Comparison of ENCODE assay signal across 13 cellular contexts in the genomic region with DNA sequence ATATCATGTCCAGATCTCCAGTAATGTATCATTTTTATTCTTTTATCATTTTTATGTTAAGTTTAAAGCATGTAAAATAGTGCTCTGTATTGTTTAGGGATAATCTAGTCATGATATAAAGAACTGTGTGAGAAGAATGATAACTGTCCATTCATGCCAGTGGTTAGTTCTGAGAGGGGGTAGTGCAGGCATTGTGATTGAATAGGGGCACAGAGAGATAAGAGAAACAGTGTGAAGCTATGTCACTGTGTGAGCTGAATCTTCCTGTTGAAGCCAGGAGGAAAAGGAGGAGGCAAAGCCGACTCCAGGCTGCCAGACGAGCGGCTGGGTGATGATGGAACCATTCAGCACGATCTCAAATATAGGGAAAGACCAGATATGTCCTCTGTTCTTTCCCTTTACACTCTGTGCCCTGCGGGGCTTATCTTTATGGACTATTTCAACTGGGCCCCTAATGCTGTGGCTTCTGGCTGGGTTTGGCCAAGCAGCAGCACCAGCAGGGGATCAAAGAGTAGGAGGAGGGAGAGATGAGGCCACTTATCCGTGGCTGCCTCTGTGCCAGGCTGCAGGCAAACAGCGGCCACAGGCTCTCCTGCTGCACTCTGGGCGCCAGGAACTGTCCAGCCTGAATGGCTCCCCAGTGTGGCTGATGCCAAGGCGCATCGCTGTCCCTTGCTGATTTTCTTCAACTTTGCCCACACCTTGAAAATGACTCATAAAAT.
DNase-seq lines count a peak whose midpoint lies in the region; ATAC-seq, FAIRE-seq and TF ChIP-seq lines count a peak whose summit lies in the region.
"Had no signal": no experiment of that assay in that cellular context is flagged by ENCODE, and none has a peak within 500 bp of the region (broad histone marks: within the 10 kb centered on the region; RNA-seq: fewer than 3 reads in every experiment).

No MANE protein-coding gene starts in this region.

- no peak for TF ChIP-seq POLR2A in GM12892 (IDR thresholded peaks at IDR 0.05; ENCODE audit: low read depth, low read length)

- H3K27ac ChIP-seq in GM23248 (no peak overlapping the region), RWPE1 (no peak overlapping the region)

- peak; percentile 90 for ATAC-seq in SK-N-SH treated with all-trans-retinoic acid at 6 μM for 48 hours
- no peak for ATAC-seq in HG03045 (IDR thresholded peaks at IDR 0.05; ENCODE audit: unreplicated experiment)

- H3K27me3 ChIP-seq in BE2C, result no peaks in the 10 kb centered on the region
- H3K27me3 ChIP-seq in GM23248 (replicated peaks; ENCODE audit: insufficient read depth), result peaks cover 27% of the 10 kb centered on the region

- POLR2A ChIA-PET in GM10248 (lab: Yijun Ruan, JAX) (no interaction called here), RWPE1 (lab: Yijun Ruan, JAX; ENCODE audit: low non-redundant PET) (no interaction called here)

- in situ Hi-C loops in GM23248 (cut with MboI), result no loop called here

- H3K36me3 ChIP-seq in BE2C (no peaks in the 10 kb centered on the region), GM23248 (ENCODE audit: low read depth) (no peaks in the 10 kb centered on the region)

- no peaks in the 10 kb centered on the region for H3F3A ChIP-seq in GM23248 (ENCODE audit: insufficient read depth)

- TF ChIP-seq CTCF in BE2C (IDR thresholded peaks at IDR 0.05; ENCODE audit: low read depth, low read length) (no peak), GM10248 (IDR thresholded peaks at IDR 0.05; ENCODE audit: control extremely low read depth, extremely low read depth, low read depth, missing control alignments) (no peak), RWPE1 (conservative IDR thresholded peaks at IDR 0.05; ENCODE audit: low read depth) (no peak)

- H3K9me3 ChIP-seq in BE2C (no peaks in the 10 kb centered on the region), GM23248 (ENCODE audit: low read depth) (no peaks in the 10 kb centered on the region)

- DNase-seq in BE2C, result peak; percentile 20
- peak; percentile 47 for DNase-seq in GM23248
- DNase-seq in iPS-NIHi7 (ENCODE audit: extremely low spot score), result peak; percentile 31
- no peak for DNase-seq in GM12892 (ENCODE audit: insufficient read length)
- no peak for DNase-seq in GM10248 (ENCODE audit: extremely low spot score)
- no peak for DNase-seq in RWPE1 (ENCODE audit: low spot score)
- DNase-seq: activated CD4-positive, alpha-beta T cell treated with anti-CD3 and anti-CD28 coated beads for 48 hours; activated naive CD4-positive, alpha-beta T cell; COR-L47; hippocampal formation; NCI-H1436 treated with DMSO at 0.1 percent for 48 hours had no signal

- CTCF ChIA-PET in GM10248 (lab: Yijun Ruan, JAX) (no interaction called here), RWPE1 (lab: Yijun Ruan, JAX) (no interaction called here)

- no peaks in the 10 kb centered on the region for H4K20me1 ChIP-seq in GM23248 (ENCODE audit: insufficient read depth)

- H3K4me1 ChIP-seq in BE2C (no peaks in the 10 kb centered on the region; the same call in 1 of the 2 replicates), GM23248 (ENCODE audit: insufficient read depth) (no peaks in the 10 kb centered on the region)

- H2AFZ ChIP-seq in GM23248, result no peak overlapping the region

- no peak for FAIRE-seq in GM12892 (lab: Jason Lieb, UNC)

- H3K4me3 ChIP-seq in BE2C (ENCODE audit: low read depth, low read length), result no peak overlapping the region
- no peak overlapping the region for H3K4me3 ChIP-seq in GM23248

- no peaks in the 10 kb centered on the region for H3K79me2 ChIP-seq in GM23248 (ENCODE audit: insufficient read depth)

- no peak overlapping the region for H3K9ac ChIP-seq in GM23248

- H3K9me2 ChIP-seq in GM23248 (ENCODE audit: insufficient read depth), result no peaks in the 10 kb centered on the region

- H3K4me2 ChIP-seq in GM23248 (ENCODE audit: unreplicated experiment), result no peak overlapping the region

- 70 to 72% methylated on average over 10 of the region's 10 CpGs for WGBS in GM23248 (ENCODE audit: low coverage in 1 of 2, low lambda C conversion rate in 2 of 2, missing lambda C conversion rate in 2 of 2), 2 experiments

TF ChIP-seq in SK-N-SH treated with all-trans-retinoic acid at 6 μM for 48 hours, 23 proteins besides CTCF, POLR2A, EP300 and RAD21:
- TF ChIP-seq CSDC2 (CRISPR knock-in tag; IDR thresholded peaks at IDR 0.05) (0 out of 2 replicates have a peak, but pooled peaks have one; percentile 55), ZFP3 (CRISPR knock-in tag; IDR thresholded peaks at IDR 0.05) (0 out of 2 replicates have a peak, but pooled peaks have one; percentile 45), ZNF565 (CRISPR knock-in tag; conservative IDR thresholded peaks at IDR 0.05; ENCODE audit: low read depth) (no peak), SNAI2 (CRISPR knock-in tag; IDR thresholded peaks at IDR 0.05) (peak; percentile 40; the same call in 1 of the 2 replicates), ZNF8 (CRISPR knock-in tag; IDR thresholded peaks at IDR 0.05) (no peak), ISL1 (CRISPR knock-in tag; IDR thresholded peaks at IDR 0.05) (0 out of 2 replicates have a peak, but pooled peaks have one; percentile 10), GLIS3 (CRISPR knock-in tag; IDR thresholded peaks at IDR 0.05) (no peak)
- TF ChIP-seq, protein P1, sequence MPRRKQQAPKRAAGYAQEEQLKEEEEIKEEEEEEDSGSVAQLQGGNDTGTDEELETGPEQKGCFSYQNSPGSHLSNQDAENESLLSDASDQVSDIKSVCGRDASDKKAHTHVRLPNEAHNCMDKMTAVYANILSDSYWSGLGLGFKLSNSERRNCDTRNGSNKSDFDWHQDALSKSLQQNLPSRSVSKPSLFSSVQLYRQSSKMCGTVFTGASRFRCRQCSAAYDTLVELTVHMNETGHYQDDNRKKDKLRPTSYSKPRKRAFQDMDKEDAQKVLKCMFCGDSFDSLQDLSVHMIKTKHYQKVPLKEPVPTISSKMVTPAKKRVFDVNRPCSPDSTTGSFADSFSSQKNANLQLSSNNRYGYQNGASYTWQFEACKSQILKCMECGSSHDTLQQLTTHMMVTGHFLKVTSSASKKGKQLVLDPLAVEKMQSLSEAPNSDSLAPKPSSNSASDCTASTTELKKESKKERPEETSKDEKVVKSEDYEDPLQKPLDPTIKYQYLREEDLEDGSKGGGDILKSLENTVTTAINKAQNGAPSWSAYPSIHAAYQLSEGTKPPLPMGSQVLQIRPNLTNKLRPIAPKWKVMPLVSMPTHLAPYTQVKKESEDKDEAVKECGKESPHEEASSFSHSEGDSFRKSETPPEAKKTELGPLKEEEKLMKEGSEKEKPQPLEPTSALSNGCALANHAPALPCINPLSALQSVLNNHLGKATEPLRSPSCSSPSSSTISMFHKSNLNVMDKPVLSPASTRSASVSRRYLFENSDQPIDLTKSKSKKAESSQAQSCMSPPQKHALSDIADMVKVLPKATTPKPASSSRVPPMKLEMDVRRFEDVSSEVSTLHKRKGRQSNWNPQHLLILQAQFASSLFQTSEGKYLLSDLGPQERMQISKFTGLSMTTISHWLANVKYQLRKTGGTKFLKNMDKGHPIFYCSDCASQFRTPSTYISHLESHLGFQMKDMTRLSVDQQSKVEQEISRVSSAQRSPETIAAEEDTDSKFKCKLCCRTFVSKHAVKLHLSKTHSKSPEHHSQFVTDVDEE (CRISPR knock-in tag; IDR thresholded peaks at IDR 0.05), result no peak
- TF ChIP-seq, protein P2, sequence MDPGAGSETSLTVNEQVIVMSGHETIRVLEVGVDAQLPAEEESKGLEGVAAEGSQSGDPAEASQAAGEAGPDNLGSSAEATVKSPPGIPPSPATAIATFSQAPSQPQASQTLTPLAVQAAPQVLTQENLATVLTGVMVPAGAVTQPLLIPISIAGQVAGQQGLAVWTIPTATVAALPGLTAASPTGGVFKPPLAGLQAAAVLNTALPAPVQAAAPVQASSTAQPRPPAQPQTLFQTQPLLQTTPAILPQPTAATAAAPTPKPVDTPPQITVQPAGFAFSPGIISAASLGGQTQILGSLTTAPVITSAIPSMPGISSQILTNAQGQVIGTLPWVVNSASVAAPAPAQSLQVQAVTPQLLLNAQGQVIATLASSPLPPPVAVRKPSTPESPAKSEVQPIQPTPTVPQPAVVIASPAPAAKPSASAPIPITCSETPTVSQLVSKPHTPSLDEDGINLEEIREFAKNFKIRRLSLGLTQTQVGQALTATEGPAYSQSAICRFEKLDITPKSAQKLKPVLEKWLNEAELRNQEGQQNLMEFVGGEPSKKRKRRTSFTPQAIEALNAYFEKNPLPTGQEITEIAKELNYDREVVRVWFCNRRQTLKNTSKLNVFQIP (CRISPR knock-in tag; IDR thresholded peaks at IDR 0.05; ENCODE audit: borderline replicate concordance, low read depth), result no peak

Comparison
In these comparisons a context has a peak if more than half of its experiments do, and no peak if none do; other contexts are left out.
1. DNase-seq: peak in BE2C (single experiment), GM23248 (single experiment) and iPS-NIHi7 (single experiment); none in GM12892 (single experiment), GM10248 (single experiment) and RWPE1 (single experiment).